In the genomic region with DNA sequence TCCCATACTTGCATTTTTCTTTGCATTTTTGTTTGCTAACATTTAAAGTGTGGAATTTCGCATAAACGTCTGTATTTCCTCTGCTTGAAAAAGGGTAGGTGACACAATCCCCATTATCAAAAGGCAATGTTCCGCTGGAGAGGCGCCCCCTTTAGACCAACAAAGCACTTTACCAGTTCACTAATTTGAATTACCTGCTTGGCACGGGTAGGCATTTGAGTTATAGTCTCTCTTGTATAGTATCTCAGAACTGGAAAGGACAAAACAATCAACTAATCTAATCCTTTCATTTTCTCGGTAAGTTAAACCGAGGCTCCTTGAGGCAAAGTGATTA, we compare ENCODE assay signal across 8 cellular contexts. TPM values are rescaled to one million over a fixed set of nuclear protein-coding genes. Genes with fewer than 3 reads are reported as not detected.
DNase-seq lines count a peak whose midpoint lies in the region; ATAC-seq and TF ChIP-seq lines count a peak whose summit lies in the region.

No MANE protein-coding gene starts in this region.

- no peaks in the 10 kb centered on the region for H3K36me3 ChIP-seq in fibroblast of lung (ENCODE audit: control insufficient read depth, insufficient read depth, low read length)

- H3K9me3 Mint-ChIP-seq in nephron = no peaks in the 10 kb centered on the region

- peaks cover 12% of the 10 kb centered on the region for H3K4me1 Mint-ChIP-seq in nephron

- no peak overlapping the region for H3K27ac ChIP-seq in VCaP
- no peak overlapping the region for H3K27ac ChIP-seq in fibroblast of lung (ENCODE audit: insufficient read depth, low read length)

- H3K9me3 ChIP-seq in fibroblast of lung (ENCODE audit: control insufficient read depth, insufficient read depth, low read depth, low read length) = no peaks in the 10 kb centered on the region

- H3K27ac Mint-ChIP-seq in nephron = peak overlapping the region; percentile 11 to 85 (median 57)

- TF ChIP-seq CTCF in VCaP (conservative IDR thresholded peaks at IDR 0.05) = peak; percentile 61
- peak; percentile 48 to 67 for TF ChIP-seq CTCF in fibroblast of lung (conservative IDR thresholded peaks at IDR 0.05 in 1 of 2, IDR thresholded peaks at IDR 0.05 in 1 of 2; ENCODE audit: low read depth in 1 of 2, low read length in 2 of 2)
- TF ChIP-seq CTCF in nephron (IDR thresholded peaks at IDR 0.05; ENCODE audit: unreplicated experiment in 3 of 3) = peak; percentile 62 to 70 (median 64)

- peak; percentile 35 for ATAC-seq in HG02642 (IDR thresholded peaks at IDR 0.05; ENCODE audit: poor library complexity, unreplicated experiment)

- H3K4me3 Mint-ChIP-seq in nephron = peak overlapping the region; percentile 88 to 92 (median 91)

- no peak overlapping the region for H3K9ac ChIP-seq in fibroblast of lung (ENCODE audit: insufficient read depth, low read length)

- peak overlapping the region; percentile 80 for H3K4me2 ChIP-seq in fibroblast of lung (ENCODE audit: extremely low read depth, insufficient read depth, low read length)

- no peaks in the 10 kb centered on the region for H3K79me2 ChIP-seq in fibroblast of lung (ENCODE audit: control insufficient read depth, insufficient read depth, low read length)

- no peaks in the 10 kb centered on the region for H4K20me1 ChIP-seq in fibroblast of lung (ENCODE audit: control insufficient read depth, extremely low read depth, insufficient read depth, low read length)

- DNase-seq in activated naive CD4-positive, alpha-beta T cell treated with Interleukin-2 at 50 U/mL for 16 hours = peak; percentile 8
- DNase-seq in activated naive CD4-positive, alpha-beta T cell (lab: John Stamatoyannopoulos, UW) = no peak
- DNase-seq in NCI-H1092 treated with DMSO at 0.1 percent for 48 hours (lab: John Stamatoyannopoulos, UW) = peak; percentile 59
- DNase-seq in fibroblast of lung (ENCODE audit: low read depth in 2 of 2) = peak in 1 of 2 donors; percentile 49
- DNase-seq in COLO829 (ENCODE audit: low spot score) = no peak

- H3K27me3 ChIP-seq in fibroblast of lung (ENCODE audit: control insufficient read depth, insufficient read depth, low read length) = no peaks in the 10 kb centered on the region

- no peaks in the 10 kb centered on the region for H3K36me3 Mint-ChIP-seq in nephron (ENCODE audit: low read depth)

- H3K4me1 ChIP-seq in fibroblast of lung (ENCODE audit: control insufficient read depth, extremely low read depth, insufficient read depth, low read length) = peaks cover 2% of the 10 kb centered on the region

- H2AFZ ChIP-seq in fibroblast of lung (ENCODE audit: low read length) = peak overlapping the region; percentile 92

- H3K4me3 ChIP-seq in fibroblast of lung (replicated peaks in 1 of 4; ENCODE audit: control extremely low read depth in 1 of 4, insufficient read depth in 1 of 4, low read depth in 3 of 4, low read length in 4 of 4) = peak overlapping the region; percentile 55 to 87 (median 62)

- H3K27me3 Mint-ChIP-seq in nephron (ENCODE audit: low read depth) = peaks cover 46% of the 10 kb centered on the region

RNA-seq across cellular contexts. Expression of gene CCDC39, which starts 0.8 kb away (rescaled TPM):
- under 0.01 TPM in 2 replicates for total RNA-seq in fibroblast of lung
- polyA plus RNA-seq in fibroblast of lung = not detected in 2 replicates
- not detected in 2 replicates for polyA plus RNA-seq in fibroblast of lung (2012)
- not detected in 2 replicates for polyA minus RNA-seq in fibroblast of lung (ENCODE audit: low replicate concordance)

Comparison
In these comparisons a context has a peak if more than half of its experiments do, and no peak if none do; other contexts are left out.
1. DNase-seq: peak in activated naive CD4-positive, alpha-beta T cell treated with Interleukin-2 at 50 U/mL for 16 hours (single experiment) and NCI-H1092 treated with DMSO at 0.1 percent for 48 hours (single experiment); none in activated naive CD4-positive, alpha-beta T cell (0 of 4) and COLO829 (single experiment).
2. Peak in every context shown above with its lines, with median percentiles within 50 percentile points of each other: CTCF ChIP-seq.